Comparison of ENCODE assay signal across 1 cellular context in the genomic region with DNA sequence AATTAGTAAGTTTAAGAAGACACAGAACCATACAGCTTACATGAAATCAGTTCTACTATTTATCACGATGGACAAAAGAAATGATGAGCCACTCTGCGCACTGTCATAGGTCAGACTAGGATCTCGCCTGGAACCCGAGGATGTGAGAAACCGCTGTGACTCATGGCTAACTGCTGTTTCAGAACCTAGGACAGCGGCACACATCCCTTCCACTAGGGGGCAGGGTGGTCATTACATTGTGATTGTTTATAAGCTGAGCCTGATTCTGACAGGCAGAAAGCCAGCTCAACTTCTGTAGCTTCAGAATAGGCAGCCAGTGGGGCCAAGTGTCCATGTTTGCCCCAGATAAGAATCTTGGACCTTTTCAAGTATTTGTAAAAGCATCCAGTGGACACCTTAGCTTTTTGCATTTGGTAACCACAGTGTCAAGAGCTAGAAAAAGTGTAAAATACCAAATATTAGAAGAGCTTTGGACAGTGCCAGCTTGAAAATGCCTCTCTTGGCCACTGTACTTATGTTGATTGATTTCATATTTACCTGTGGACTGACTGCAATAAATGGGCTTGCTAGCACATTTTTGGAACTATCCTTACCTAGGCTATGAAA.
TF ChIP-seq lines count a peak whose summit lies in the region.

No MANE protein-coding gene starts in this region.

TF ChIP-seq in K562, 482 proteins besides CTCF, POLR2A, EP300 and RAD21 (continued from another document and continues in another):
- TF ChIP-seq TAF15 (IDR thresholded peaks at IDR 0.05; ENCODE audit: low read depth, low read length) = no peak
- TF ChIP-seq RHOXF2B (CRISPR knock-in tag; conservative IDR thresholded peaks at IDR 0.05) = no peak
- peak; percentile 96 for TF ChIP-seq MIER1 (IDR thresholded peaks at IDR 0.05; ENCODE audit: low read depth)
- peak; percentile 34; the same call in 1 of the 2 replicates for TF ChIP-seq ZNF644 (tag; IDR thresholded peaks at IDR 0.05; ENCODE audit: low read depth)
- TF ChIP-seq CEBPG (CRISPR knock-in tag; IDR thresholded peaks at IDR 0.05) = no peak
- no peak for TF ChIP-seq CEBPG (tag; conservative IDR thresholded peaks at IDR 0.05 in 1 of 2, IDR thresholded peaks at IDR 0.05 in 1 of 2)
- TF ChIP-seq NFE2 (IDR thresholded peaks at IDR 0.05; ENCODE audit: low read depth) = peak; percentile 32; the same call in 1 of the 2 replicates
- TF ChIP-seq TEAD1 (CRISPR knock-in tag; IDR thresholded peaks at IDR 0.05) = peak; percentile 96 to 99
- TF ChIP-seq RCOR1 (IDR thresholded peaks at IDR 0.05; ENCODE audit: borderline replicate concordance in 1 of 2, low read depth in 2 of 2, low read length in 2 of 2) = peak in 1 of 2 experiments; percentile 91; a peak in 2 of 4 replicates
- TF ChIP-seq ZC3H11A (IDR thresholded peaks at IDR 0.05; ENCODE audit: low read depth, low read length) = 0 out of 2 replicates have a peak, but pooled peaks have one; percentile 38
- no peak for TF ChIP-seq ZNF830 (CRISPR knock-in tag; IDR thresholded peaks at IDR 0.05)
- no peak for TF ChIP-seq ZNF668 (CRISPR knock-in tag; IDR thresholded peaks at IDR 0.05)
- TF ChIP-seq GABPB1 (CRISPR knock-in tag; IDR thresholded peaks at IDR 0.05) = peak; percentile 49; the same call in 1 of the 2 replicates
- 0 out of 2 replicates have a peak, but pooled peaks have one; percentile 48 for TF ChIP-seq NCOA6 (IDR thresholded peaks at IDR 0.05)
- TF ChIP-seq CBX3 (IDR thresholded peaks at IDR 0.05; ENCODE audit: borderline replicate concordance in 1 of 2, low read length in 2 of 2) = peak in 1 of 2 experiments; percentile 61; a peak in 1 of 3 replicates
- TF ChIP-seq XRCC4 (IDR thresholded peaks at IDR 0.05; ENCODE audit: extremely low read depth, insufficient read depth, insufficient read length) = no peak
- no peak for TF ChIP-seq HOMEZ (CRISPR knock-in tag; IDR thresholded peaks at IDR 0.05)
- TF ChIP-seq, protein P1, sequence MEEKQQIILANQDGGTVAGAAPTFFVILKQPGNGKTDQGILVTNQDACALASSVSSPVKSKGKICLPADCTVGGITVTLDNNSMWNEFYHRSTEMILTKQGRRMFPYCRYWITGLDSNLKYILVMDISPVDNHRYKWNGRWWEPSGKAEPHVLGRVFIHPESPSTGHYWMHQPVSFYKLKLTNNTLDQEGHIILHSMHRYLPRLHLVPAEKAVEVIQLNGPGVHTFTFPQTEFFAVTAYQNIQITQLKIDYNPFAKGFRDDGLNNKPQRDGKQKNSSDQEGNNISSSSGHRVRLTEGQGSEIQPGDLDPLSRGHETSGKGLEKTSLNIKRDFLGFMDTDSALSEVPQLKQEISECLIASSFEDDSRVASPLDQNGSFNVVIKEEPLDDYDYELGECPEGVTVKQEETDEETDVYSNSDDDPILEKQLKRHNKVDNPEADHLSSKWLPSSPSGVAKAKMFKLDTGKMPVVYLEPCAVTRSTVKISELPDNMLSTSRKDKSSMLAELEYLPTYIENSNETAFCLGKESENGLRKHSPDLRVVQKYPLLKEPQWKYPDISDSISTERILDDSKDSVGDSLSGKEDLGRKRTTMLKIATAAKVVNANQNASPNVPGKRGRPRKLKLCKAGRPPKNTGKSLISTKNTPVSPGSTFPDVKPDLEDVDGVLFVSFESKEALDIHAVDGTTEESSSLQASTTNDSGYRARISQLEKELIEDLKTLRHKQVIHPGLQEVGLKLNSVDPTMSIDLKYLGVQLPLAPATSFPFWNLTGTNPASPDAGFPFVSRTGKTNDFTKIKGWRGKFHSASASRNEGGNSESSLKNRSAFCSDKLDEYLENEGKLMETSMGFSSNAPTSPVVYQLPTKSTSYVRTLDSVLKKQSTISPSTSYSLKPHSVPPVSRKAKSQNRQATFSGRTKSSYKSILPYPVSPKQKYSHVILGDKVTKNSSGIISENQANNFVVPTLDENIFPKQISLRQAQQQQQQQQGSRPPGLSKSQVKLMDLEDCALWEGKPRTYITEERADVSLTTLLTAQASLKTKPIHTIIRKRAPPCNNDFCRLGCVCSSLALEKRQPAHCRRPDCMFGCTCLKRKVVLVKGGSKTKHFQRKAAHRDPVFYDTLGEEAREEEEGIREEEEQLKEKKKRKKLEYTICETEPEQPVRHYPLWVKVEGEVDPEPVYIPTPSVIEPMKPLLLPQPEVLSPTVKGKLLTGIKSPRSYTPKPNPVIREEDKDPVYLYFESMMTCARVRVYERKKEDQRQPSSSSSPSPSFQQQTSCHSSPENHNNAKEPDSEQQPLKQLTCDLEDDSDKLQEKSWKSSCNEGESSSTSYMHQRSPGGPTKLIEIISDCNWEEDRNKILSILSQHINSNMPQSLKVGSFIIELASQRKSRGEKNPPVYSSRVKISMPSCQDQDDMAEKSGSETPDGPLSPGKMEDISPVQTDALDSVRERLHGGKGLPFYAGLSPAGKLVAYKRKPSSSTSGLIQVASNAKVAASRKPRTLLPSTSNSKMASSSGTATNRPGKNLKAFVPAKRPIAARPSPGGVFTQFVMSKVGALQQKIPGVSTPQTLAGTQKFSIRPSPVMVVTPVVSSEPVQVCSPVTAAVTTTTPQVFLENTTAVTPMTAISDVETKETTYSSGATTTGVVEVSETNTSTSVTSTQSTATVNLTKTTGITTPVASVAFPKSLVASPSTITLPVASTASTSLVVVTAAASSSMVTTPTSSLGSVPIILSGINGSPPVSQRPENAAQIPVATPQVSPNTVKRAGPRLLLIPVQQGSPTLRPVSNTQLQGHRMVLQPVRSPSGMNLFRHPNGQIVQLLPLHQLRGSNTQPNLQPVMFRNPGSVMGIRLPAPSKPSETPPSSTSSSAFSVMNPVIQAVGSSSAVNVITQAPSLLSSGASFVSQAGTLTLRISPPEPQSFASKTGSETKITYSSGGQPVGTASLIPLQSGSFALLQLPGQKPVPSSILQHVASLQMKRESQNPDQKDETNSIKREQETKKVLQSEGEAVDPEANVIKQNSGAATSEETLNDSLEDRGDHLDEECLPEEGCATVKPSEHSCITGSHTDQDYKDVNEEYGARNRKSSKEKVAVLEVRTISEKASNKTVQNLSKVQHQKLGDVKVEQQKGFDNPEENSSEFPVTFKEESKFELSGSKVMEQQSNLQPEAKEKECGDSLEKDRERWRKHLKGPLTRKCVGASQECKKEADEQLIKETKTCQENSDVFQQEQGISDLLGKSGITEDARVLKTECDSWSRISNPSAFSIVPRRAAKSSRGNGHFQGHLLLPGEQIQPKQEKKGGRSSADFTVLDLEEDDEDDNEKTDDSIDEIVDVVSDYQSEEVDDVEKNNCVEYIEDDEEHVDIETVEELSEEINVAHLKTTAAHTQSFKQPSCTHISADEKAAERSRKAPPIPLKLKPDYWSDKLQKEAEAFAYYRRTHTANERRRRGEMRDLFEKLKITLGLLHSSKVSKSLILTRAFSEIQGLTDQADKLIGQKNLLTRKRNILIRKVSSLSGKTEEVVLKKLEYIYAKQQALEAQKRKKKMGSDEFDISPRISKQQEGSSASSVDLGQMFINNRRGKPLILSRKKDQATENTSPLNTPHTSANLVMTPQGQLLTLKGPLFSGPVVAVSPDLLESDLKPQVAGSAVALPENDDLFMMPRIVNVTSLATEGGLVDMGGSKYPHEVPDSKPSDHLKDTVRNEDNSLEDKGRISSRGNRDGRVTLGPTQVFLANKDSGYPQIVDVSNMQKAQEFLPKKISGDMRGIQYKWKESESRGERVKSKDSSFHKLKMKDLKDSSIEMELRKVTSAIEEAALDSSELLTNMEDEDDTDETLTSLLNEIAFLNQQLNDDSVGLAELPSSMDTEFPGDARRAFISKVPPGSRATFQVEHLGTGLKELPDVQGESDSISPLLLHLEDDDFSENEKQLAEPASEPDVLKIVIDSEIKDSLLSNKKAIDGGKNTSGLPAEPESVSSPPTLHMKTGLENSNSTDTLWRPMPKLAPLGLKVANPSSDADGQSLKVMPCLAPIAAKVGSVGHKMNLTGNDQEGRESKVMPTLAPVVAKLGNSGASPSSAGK (IDR thresholded peaks at IDR 0.05) = no peak
- no peak for TF ChIP-seq MEIS2 (IDR thresholded peaks at IDR 0.05; ENCODE audit: partially characterized antibody)
- TF ChIP-seq, protein P2, sequence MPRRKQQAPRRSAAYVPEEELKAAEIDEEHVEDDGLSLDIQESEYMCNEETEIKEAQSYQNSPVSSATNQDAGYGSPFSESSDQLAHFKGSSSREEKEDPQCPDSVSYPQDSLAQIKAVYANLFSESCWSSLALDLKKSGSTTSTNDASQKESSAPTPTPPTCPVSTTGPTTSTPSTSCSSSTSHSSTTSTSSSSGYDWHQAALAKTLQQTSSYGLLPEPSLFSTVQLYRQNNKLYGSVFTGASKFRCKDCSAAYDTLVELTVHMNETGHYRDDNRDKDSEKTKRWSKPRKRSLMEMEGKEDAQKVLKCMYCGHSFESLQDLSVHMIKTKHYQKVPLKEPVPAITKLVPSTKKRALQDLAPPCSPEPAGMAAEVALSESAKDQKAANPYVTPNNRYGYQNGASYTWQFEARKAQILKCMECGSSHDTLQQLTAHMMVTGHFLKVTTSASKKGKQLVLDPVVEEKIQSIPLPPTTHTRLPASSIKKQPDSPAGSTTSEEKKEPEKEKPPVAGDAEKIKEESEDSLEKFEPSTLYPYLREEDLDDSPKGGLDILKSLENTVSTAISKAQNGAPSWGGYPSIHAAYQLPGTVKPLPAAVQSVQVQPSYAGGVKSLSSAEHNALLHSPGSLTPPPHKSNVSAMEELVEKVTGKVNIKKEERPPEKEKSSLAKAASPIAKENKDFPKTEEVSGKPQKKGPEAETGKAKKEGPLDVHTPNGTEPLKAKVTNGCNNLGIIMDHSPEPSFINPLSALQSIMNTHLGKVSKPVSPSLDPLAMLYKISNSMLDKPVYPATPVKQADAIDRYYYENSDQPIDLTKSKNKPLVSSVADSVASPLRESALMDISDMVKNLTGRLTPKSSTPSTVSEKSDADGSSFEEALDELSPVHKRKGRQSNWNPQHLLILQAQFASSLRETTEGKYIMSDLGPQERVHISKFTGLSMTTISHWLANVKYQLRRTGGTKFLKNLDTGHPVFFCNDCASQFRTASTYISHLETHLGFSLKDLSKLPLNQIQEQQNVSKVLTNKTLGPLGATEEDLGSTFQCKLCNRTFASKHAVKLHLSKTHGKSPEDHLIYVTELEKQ (CRISPR knock-in tag; IDR thresholded peaks at IDR 0.05) = no peak
- TF ChIP-seq TRIM28 (IDR thresholded peaks at IDR 0.05) = no peak
- TF ChIP-seq, protein P3, sequence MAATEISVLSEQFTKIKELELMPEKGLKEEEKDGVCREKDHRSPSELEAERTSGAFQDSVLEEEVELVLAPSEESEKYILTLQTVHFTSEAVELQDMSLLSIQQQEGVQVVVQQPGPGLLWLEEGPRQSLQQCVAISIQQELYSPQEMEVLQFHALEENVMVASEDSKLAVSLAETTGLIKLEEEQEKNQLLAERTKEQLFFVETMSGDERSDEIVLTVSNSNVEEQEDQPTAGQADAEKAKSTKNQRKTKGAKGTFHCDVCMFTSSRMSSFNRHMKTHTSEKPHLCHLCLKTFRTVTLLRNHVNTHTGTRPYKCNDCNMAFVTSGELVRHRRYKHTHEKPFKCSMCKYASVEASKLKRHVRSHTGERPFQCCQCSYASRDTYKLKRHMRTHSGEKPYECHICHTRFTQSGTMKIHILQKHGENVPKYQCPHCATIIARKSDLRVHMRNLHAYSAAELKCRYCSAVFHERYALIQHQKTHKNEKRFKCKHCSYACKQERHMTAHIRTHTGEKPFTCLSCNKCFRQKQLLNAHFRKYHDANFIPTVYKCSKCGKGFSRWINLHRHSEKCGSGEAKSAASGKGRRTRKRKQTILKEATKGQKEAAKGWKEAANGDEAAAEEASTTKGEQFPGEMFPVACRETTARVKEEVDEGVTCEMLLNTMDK (IDR thresholded peaks at IDR 0.05; ENCODE audit: borderline replicate concordance, insufficient read depth, low read depth, low read length, poor library complexity, severe bottlenecking) = peak; percentile 31
- TF ChIP-seq ZNF41 (CRISPR knock-in tag; conservative IDR thresholded peaks at IDR 0.05) = no peak
- no peak for TF ChIP-seq CAMTA2 (CRISPR knock-in tag; conservative IDR thresholded peaks at IDR 0.05)
- TF ChIP-seq, protein P4, sequence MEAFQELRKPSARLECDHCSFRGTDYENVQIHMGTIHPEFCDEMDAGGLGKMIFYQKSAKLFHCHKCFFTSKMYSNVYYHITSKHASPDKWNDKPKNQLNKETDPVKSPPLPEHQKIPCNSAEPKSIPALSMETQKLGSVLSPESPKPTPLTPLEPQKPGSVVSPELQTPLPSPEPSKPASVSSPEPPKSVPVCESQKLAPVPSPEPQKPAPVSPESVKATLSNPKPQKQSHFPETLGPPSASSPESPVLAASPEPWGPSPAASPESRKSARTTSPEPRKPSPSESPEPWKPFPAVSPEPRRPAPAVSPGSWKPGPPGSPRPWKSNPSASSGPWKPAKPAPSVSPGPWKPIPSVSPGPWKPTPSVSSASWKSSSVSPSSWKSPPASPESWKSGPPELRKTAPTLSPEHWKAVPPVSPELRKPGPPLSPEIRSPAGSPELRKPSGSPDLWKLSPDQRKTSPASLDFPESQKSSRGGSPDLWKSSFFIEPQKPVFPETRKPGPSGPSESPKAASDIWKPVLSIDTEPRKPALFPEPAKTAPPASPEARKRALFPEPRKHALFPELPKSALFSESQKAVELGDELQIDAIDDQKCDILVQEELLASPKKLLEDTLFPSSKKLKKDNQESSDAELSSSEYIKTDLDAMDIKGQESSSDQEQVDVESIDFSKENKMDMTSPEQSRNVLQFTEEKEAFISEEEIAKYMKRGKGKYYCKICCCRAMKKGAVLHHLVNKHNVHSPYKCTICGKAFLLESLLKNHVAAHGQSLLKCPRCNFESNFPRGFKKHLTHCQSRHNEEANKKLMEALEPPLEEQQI (IDR thresholded peaks at IDR 0.05) = peak; percentile 50; the same call in 1 of the 2 replicates
- peak; percentile 68; the same call in 1 of the 2 replicates for TF ChIP-seq CREM (IDR thresholded peaks at IDR 0.05; ENCODE audit: low read depth)
